In genomic region chr7:4726051-4726450, GRCh38 we compare ENCODE assay signal across 10 cellular contexts. TPM values are rescaled to one million over a fixed set of nuclear protein-coding genes. Genes with fewer than 3 reads are reported as not detected.
DNase-seq lines count a peak whose midpoint lies in the region; ATAC-seq and TF ChIP-seq lines count a peak whose summit lies in the region.
"Had no signal": no experiment of that assay in that cellular context is flagged by ENCODE, and none has a peak within 500 bp of the region (broad histone marks: within the 10 kb centered on the region; RNA-seq: fewer than 3 reads in every experiment).

No MANE protein-coding gene starts in this region.

- H3K36me3 ChIP-seq in mucosa of stomach (ENCODE audit: control insufficient read depth, insufficient read depth, low read length) (no peaks in the 10 kb centered on the region), transverse colon (no peaks in the 10 kb centered on the region)

- H3K9me3 ChIP-seq in mucosa of stomach (ENCODE audit: control insufficient read depth, low read length), result no peaks in the 10 kb centered on the region
- no peaks in the 10 kb centered on the region for H3K9me3 ChIP-seq in transverse colon
- H3K9me3 ChIP-seq: Caco-2 had no signal

- ATAC-seq in activated T-cell treated with anti-CD3 and anti-CD28 coated beads, Interleukin-2, amount 50 U/mL, for 72 hours (replicated peaks in 1 of 2), result no peak
- ATAC-seq in GM18520 (IDR thresholded peaks at IDR 0.05; ENCODE audit: unreplicated experiment), result no peak

- H3K4me3 ChIP-seq in mucosa of stomach (ENCODE audit: low read length), result no peak overlapping the region
- peak overlapping the region in 2 of 4 donors; percentile 27 to 49 for H3K4me3 ChIP-seq in transverse colon

- no peak for TF ChIP-seq POLR2A in transverse colon (IDR thresholded peaks at IDR 0.05)

- TF ChIP-seq EP300 in transverse colon (IDR thresholded peaks at IDR 0.05; ENCODE audit: low read depth), result no peak

- TF ChIP-seq CTCF in transverse colon (IDR thresholded peaks at IDR 0.05), result no peak

- peaks cover 0 to 2% of the 10 kb centered on the region in 2 donors for H3K36me3 Mint-ChIP-seq in activated T-cell treated with anti-CD3 and anti-CD28 coated beads, Interleukin-2, amount 50 U/mL, for 72 hours (ENCODE audit: insufficient read depth in 2 of 2)

- peak overlapping the region; percentile 87 for H3K9ac ChIP-seq in mucosa of stomach (ENCODE audit: low read length)

- H3K27ac ChIP-seq in cingulate gyrus (ENCODE audit: low read depth, low read length), result peak overlapping the region; percentile 97
- H3K27ac ChIP-seq in transverse colon, result peak overlapping the region; percentile 87 to 90 (median 88)

- intact Hi-C loops in transverse colon (cut with DNase I; ENCODE audit: low total_unique reads), result no loop called here

- H3K9me3 Mint-ChIP-seq in activated T-cell treated with anti-CD3 and anti-CD28 coated beads, Interleukin-2, amount 50 U/mL, for 72 hours, result no peaks in the 10 kb centered on the region

- in situ Hi-C loops in transverse colon (cut with MboI; ENCODE audit: low pct_ligation_motif_present in 1 of 4, low pct_unique_long_range_greater_than_20kb in 1 of 4, low sequenced_read_pairs in 3 of 4), result no loop called here

- H3K4me1 ChIP-seq in mucosa of stomach (ENCODE audit: control insufficient read depth, insufficient read depth, low read length), result peaks cover 23% of the 10 kb centered on the region
- peaks cover 8 to 32% (median 12%) of the 10 kb centered on the region in 4 donors for H3K4me1 ChIP-seq in transverse colon
- H3K4me1 ChIP-seq: Caco-2 had no signal

- H3K27me3 Mint-ChIP-seq in activated T-cell treated with anti-CD3 and anti-CD28 coated beads, Interleukin-2, amount 50 U/mL, for 72 hours (ENCODE audit: low read depth), result no peaks in the 10 kb centered on the region

- peak overlapping the region; percentile 90 to 92 for H3K4me3 Mint-ChIP-seq in activated T-cell treated with anti-CD3 and anti-CD28 coated beads, Interleukin-2, amount 50 U/mL, for 72 hours

- H3K27ac Mint-ChIP-seq in activated T-cell treated with anti-CD3 and anti-CD28 coated beads, Interleukin-2, amount 50 U/mL, for 72 hours, result peak overlapping the region; percentile 94

- H3K27me3 ChIP-seq in mucosa of stomach (ENCODE audit: control insufficient read depth, insufficient read depth, low read length) (no peaks in the 10 kb centered on the region), transverse colon (no peaks in the 10 kb centered on the region)

- no peak for DNase-seq in activated T-cell treated with anti-CD3 and anti-CD28 coated beads, Interleukin-2, amount 50 U/mL, for 72 hours
- no peak for DNase-seq in activated T-cell treated with anti-CD3 and anti-CD28 coated beads, Interleukin-2, amount 50 U/mL, for 48 hours
- DNase-seq in transverse colon (no peak), NCI-H345 (lab: John Stamatoyannopoulos, UW) (no peak), GM19240 (ENCODE audit: insufficient read length, low spot score) (no peak)
- DNase-seq: activated gamma-delta T cell, Caco-2 had no signal

- WGBS in transverse colon (ENCODE audit: low coverage in 1 of 2), 2 donors, result 66 to 75% methylated on average over 3 to 12 of the region's 12 CpGs

- peaks cover 51% of the 10 kb centered on the region for H3K4me1 Mint-ChIP-seq in activated T-cell treated with anti-CD3 and anti-CD28 coated beads, Interleukin-2, amount 50 U/mL, for 72 hours (ENCODE audit: low read depth)

RNA-seq across cellular contexts. Expression of gene FOXK1, which starts 44.0 kb away (rescaled TPM):
- 10 to 100 TPM; 38.6 to 41.0 TPM for total RNA-seq in activated T-cell treated with anti-CD3 and anti-CD28 coated beads, Interleukin-2, amount 50 U/mL, for 72 hours
- 10 to 100 TPM; 28.0 to 59.9 (median 34.2) TPM for total RNA-seq in transverse colon

RNA-seq across cellular contexts. Expression of gene AP5Z1, which starts 49.4 kb away (rescaled TPM):
- 10 to 100 TPM; 38.1 to 39.0 TPM for total RNA-seq in activated T-cell treated with anti-CD3 and anti-CD28 coated beads, Interleukin-2, amount 50 U/mL, for 72 hours
- 100 to 1,000 TPM in 1 of 4 donors, 10 to 100 TPM in 3; 36.6 to 111 (median 44.5) TPM for total RNA-seq in transverse colon
